ENCODE assay signal across 9 cellular contexts in the genomic region with DNA sequence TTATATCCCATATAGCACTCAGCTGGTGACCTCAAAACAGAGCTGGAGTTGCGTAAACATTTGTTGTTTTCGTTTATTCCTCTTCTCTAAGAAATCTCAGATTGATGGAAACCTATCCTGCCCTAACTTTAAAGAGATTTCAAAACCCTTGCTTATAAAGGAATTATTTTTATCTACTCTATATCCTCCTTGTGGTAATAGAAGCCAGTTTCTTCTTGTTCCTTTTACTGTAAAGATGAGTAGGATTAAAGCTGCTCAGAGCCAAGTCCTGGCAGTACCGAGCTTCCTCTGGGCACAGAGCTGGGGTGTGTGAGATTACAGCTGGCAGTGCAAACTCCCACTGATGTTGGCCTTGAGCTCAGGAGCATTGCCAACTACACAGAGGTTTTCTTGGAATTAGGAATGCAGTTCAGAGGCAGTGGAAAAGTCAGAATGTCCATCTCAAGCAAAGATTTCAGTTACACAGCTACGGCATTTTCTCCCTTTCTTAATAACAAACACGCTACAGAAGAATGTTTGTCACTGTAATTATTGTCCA. TPM values are rescaled to one million over a fixed set of nuclear protein-coding genes. Genes with fewer than 3 reads are reported as not detected.
DNase-seq lines count a peak whose midpoint lies in the region; ATAC-seq and TF ChIP-seq lines count a peak whose summit lies in the region.
"Had no signal": no experiment of that assay in that cellular context is flagged by ENCODE, and none has a peak within 500 bp of the region (broad histone marks: within the 10 kb centered on the region; RNA-seq: fewer than 3 reads in every experiment).

No MANE protein-coding gene starts in this region.

- H3K36me3 ChIP-seq in SU-DHL-6 (ENCODE audit: low read length) = 0 out of 2 replicates have a peak, but pooled peaks cover 4% of the 10 kb centered on the region

- no peaks in the 10 kb centered on the region for H3K27me3 ChIP-seq in SU-DHL-6 (ENCODE audit: low read length)

- no peak overlapping the region for H2AFZ ChIP-seq in SU-DHL-6 (ENCODE audit: low read depth, low read length, severe bottlenecking)

- peak overlapping the region; percentile 87 for H3K4me2 ChIP-seq in SU-DHL-6 (ENCODE audit: low read depth, low read length, poor library complexity, severe bottlenecking)

- H3K4me1 Mint-ChIP-seq in progenitor cell of endocrine pancreas (ENCODE audit: low read depth) = peaks cover 23% of the 10 kb centered on the region

- DNase-seq in GF-D8 (lab: John Stamatoyannopoulos, UW) = peak; percentile 4
- DNase-seq in fibroblast of gingiva (ENCODE audit: low read depth) = peak; percentile 83
- DNase-seq in progenitor cell of endocrine pancreas (ENCODE audit: low spot score, unreplicated experiment) = no peak
- no peak for DNase-seq in SKM-1 treated with dmso at 0.1 percent for 144 hours (lab: John Stamatoyannopoulos, UW; ENCODE audit: unreplicated experiment)
- no peak for DNase-seq in NCI-H82 treated with DMSO at 0.1 percent for 48 hours (lab: John Stamatoyannopoulos, UW; ENCODE audit: unreplicated experiment)
- no peak for DNase-seq in mucosa of gallbladder (ENCODE audit: low spot score)
- DNase-seq: NCI-H2107 had no signal

- no peak overlapping the region for H3K4me3 ChIP-seq in SU-DHL-6 (ENCODE audit: insufficient read depth, low read length, poor library complexity, severe bottlenecking)

- peaks cover 7% of the 10 kb centered on the region for H3K36me3 Mint-ChIP-seq in progenitor cell of endocrine pancreas (ENCODE audit: insufficient read depth)

- no peak for TF ChIP-seq CTCF in SU-DHL-6 (IDR thresholded peaks at IDR 0.05; ENCODE audit: insufficient read depth, low read length, poor library complexity, severe bottlenecking)
- TF ChIP-seq CTCF in progenitor cell of endocrine pancreas (IDR thresholded peaks at IDR 0.05; ENCODE audit: unreplicated experiment) = no peak

- no peaks in the 10 kb centered on the region for H3K9me3 ChIP-seq in SU-DHL-6 (ENCODE audit: insufficient read depth, low read length)

- H3K27me3 Mint-ChIP-seq in progenitor cell of endocrine pancreas = no peaks in the 10 kb centered on the region

- H3K9ac ChIP-seq in SU-DHL-6 (ENCODE audit: low read length) = peak overlapping the region; percentile 96; the same call in 1 of the 2 replicates

- H3K4me3 Mint-ChIP-seq in progenitor cell of endocrine pancreas (ENCODE audit: low read depth) = peak overlapping the region; percentile 94

- peaks cover 9% of the 10 kb centered on the region for H3K79me2 ChIP-seq in SU-DHL-6 (ENCODE audit: insufficient read depth, low read length)

- no peaks in the 10 kb centered on the region for H3K9me3 Mint-ChIP-seq in progenitor cell of endocrine pancreas (ENCODE audit: low read depth)

- 0 out of 2 replicates have a peak, but pooled peaks cover 4% of the 10 kb centered on the region for H3F3A ChIP-seq in SU-DHL-6 (ENCODE audit: insufficient read depth)

- no peak for ATAC-seq in HG02610 (IDR thresholded peaks at IDR 0.05; ENCODE audit: unreplicated experiment)

- no peaks in the 10 kb centered on the region for H3K9me2 ChIP-seq in SU-DHL-6 (replicated peaks; ENCODE audit: insufficient read depth, low read length)

- no peaks in the 10 kb centered on the region for H4K20me1 ChIP-seq in SU-DHL-6 (ENCODE audit: low read depth, low read length)

- no peak overlapping the region for H3K27ac ChIP-seq in SU-DHL-6 (ENCODE audit: low read depth, low read length)

- peak overlapping the region; percentile 64 for H3K27ac Mint-ChIP-seq in progenitor cell of endocrine pancreas

RNA-seq across cellular contexts. Expression of a gene that starts 1.4 kb away (rescaled TPM):
- total RNA-seq in progenitor cell of endocrine pancreas = 24.9 and 27.1 TPM in 2 replicates
- total RNA-seq in mucosa of gallbladder = 28.3 TPM

RNA-seq across cellular contexts. Expression of a gene that starts 1.7 kb away (rescaled TPM):
- total RNA-seq in progenitor cell of endocrine pancreas = 160 and 163 TPM in 2 replicates
- 226 TPM for total RNA-seq in mucosa of gallbladder

RNA-seq across cellular contexts. Expression of a gene that starts 36.0 kb away (rescaled TPM):
- total RNA-seq in progenitor cell of endocrine pancreas = 26.5 and 26.8 TPM in 2 replicates
- total RNA-seq in mucosa of gallbladder = 16.7 TPM

RNA-seq across cellular contexts. Expression of a gene that starts 39.3 kb away (rescaled TPM):
- total RNA-seq in progenitor cell of endocrine pancreas = 16.0 and 16.9 TPM in 2 replicates
- total RNA-seq in mucosa of gallbladder = 19.9 TPM

Comparison
In these comparisons a context has a peak if more than half of its experiments do, and no peak if none do; other contexts are left out.
1. DNase-seq: peak in GF-D8 (single experiment) and fibroblast of gingiva (single experiment); none in progenitor cell of endocrine pancreas (single experiment), SKM-1 treated with dmso at 0.1 percent for 144 hours (single experiment), NCI-H82 treated with DMSO at 0.1 percent for 48 hours (single experiment) and mucosa of gallbladder (single experiment).